In genomic region chr6:14762077-14762476, GRCh38 we compare ENCODE assay signal across 16 cellular contexts.
DNase-seq lines count a peak whose midpoint lies in the region; ATAC-seq, FAIRE-seq and TF ChIP-seq lines count a peak whose summit lies in the region.
"Had no signal": no experiment of that assay in that cellular context is flagged by ENCODE, and none has a peak within 500 bp of the region (broad histone marks: within the 10 kb centered on the region; RNA-seq: fewer than 3 reads in every experiment).

No MANE protein-coding gene starts in this region.

- DNase-seq in HuH-7 (ENCODE audit: low spot score) (peak; percentile 18), colonic mucosa (peak; percentile 52), small intestine (peak; percentile 79), HPDE6-E6E7 (ENCODE audit: extremely low spot score) (no peak), NOMO-1 (lab: John Stamatoyannopoulos, UW; ENCODE audit: unreplicated experiment in 2 of 2) (no peak)
- DNase-seq: C1 segment of cervical spinal cord; CD4-positive, alpha-beta T cell; DMS79 had no signal

- H3K27me3 ChIP-seq in colonic mucosa, result no peaks in the 10 kb centered on the region
- no peaks in the 10 kb centered on the region for H3K27me3 ChIP-seq in liver (ENCODE audit: control insufficient read depth in 4 of 4, insufficient read depth in 4 of 4, low read length in 3 of 4)
- no peaks in the 10 kb centered on the region for H3K27me3 ChIP-seq in small intestine (ENCODE audit: control insufficient read depth in 2 of 2, insufficient read depth in 2 of 2, low read length in 2 of 2)

- WGBS in liver, result 35% methylated on average over 8 of the region's 8 CpGs
- 33 to 70% (median 50%) methylated on average over 8 of the region's 8 CpGs for WGBS in small intestine, 3 donors

- no peak overlapping the region for H3K4me3 ChIP-seq in colonic mucosa
- H3K4me3 ChIP-seq in liver (ENCODE audit: low read depth in 1 of 3, low read length in 3 of 3), result no peak overlapping the region
- H3K4me3 ChIP-seq in small intestine (ENCODE audit: low read depth in 1 of 2, low read length in 2 of 2), result no peak overlapping the region
- H3K4me3 ChIP-seq: GM12878, HAP-1 had no signal

- H3K9ac ChIP-seq in colonic mucosa (ENCODE audit: low read depth in 2 of 2, low read length in 2 of 2), result no peak overlapping the region
- no peak overlapping the region for H3K9ac ChIP-seq in liver (ENCODE audit: low read depth in 1 of 2, low read length in 2 of 2)

- ATAC-seq in HG02885 (IDR thresholded peaks at IDR 0.05; ENCODE audit: poor library complexity, unreplicated experiment) (no peak), GM21423 (IDR thresholded peaks at IDR 0.05; ENCODE audit: unreplicated experiment) (no peak)
- ATAC-seq: GM12878 had no signal

- H3K36me3 ChIP-seq in colonic mucosa, result no peaks in the 10 kb centered on the region
- H3K36me3 ChIP-seq in liver (ENCODE audit: control insufficient read depth in 4 of 4, insufficient read depth in 3 of 4, low read depth in 1 of 4, low read length in 3 of 4), result no peaks in the 10 kb centered on the region
- H3K36me3 ChIP-seq in small intestine (ENCODE audit: control insufficient read depth in 2 of 2, insufficient read depth in 2 of 2, low read length in 2 of 2), result no peaks in the 10 kb centered on the region
- H3K36me3 ChIP-seq: HAP-1 had no signal

- TF ChIP-seq CTCF in colonic mucosa (IDR thresholded peaks at IDR 0.05), result no peak
- no peak for TF ChIP-seq CTCF in liver (IDR thresholded peaks at IDR 0.05; ENCODE audit: low read depth, low read length, missing input control)

- H3K27ac ChIP-seq in colonic mucosa (no peak overlapping the region), liver (ENCODE audit: low read depth in 1 of 2, low read length in 2 of 2) (peak overlapping the region; percentile 35 to 48), small intestine (ENCODE audit: low read depth in 1 of 2, low read length in 1 of 2) (no peak overlapping the region)

- H3K4me1 ChIP-seq in colonic mucosa (peaks cover 5% of the 10 kb centered on the region), liver (ENCODE audit: control insufficient read depth in 4 of 4, insufficient read depth in 4 of 4, low read length in 3 of 4) (peaks cover 20 to 58% (median 52%) of the 10 kb centered on the region in 4 donors), small intestine (ENCODE audit: control insufficient read depth in 2 of 2, insufficient read depth in 1 of 2, low read depth in 1 of 2, low read length in 1 of 2) (peaks cover 3 to 5% of the 10 kb centered on the region in 2 donors)

- TF ChIP-seq RAD21 in liver (IDR thresholded peaks at IDR 0.05), result peak; percentile 35 to 61

- intact Hi-C loops in colonic mucosa (cut with DNase I), result no loop called here

- H3K9me3 ChIP-seq in colonic mucosa, result no peaks in the 10 kb centered on the region
- no peaks in the 10 kb centered on the region for H3K9me3 ChIP-seq in liver (ENCODE audit: control insufficient read depth in 4 of 4, low read length in 3 of 4)
- no peaks in the 10 kb centered on the region for H3K9me3 ChIP-seq in small intestine (ENCODE audit: control insufficient read depth, low read depth)
- H3K9me3 ChIP-seq: HAP-1 had no signal

- no peak for FAIRE-seq in small intestine (lab: Jason Lieb, UNC)
- FAIRE-seq: GM12878, GM19239, H1, HTR-8/SVneo had no signal

TF ChIP-seq in liver, 16 proteins besides CTCF, POLR2A, EP300 and RAD21:
- TF ChIP-seq ZBTB33 (IDR thresholded peaks at IDR 0.05) (peak; percentile 61), EGR1 (IDR thresholded peaks at IDR 0.05; ENCODE audit: low read depth in 2 of 2) (peak in 1 of 2 donors; percentile 56), RXRA (IDR thresholded peaks at IDR 0.05) (peak; percentile 93 to 96), FOXA2 (IDR thresholded peaks at IDR 0.05) (peak; percentile 65), NR2F2 (IDR thresholded peaks at IDR 0.05) (peak; percentile 29), HNF4A (conservative IDR thresholded peaks at IDR 0.05) (peak; percentile 98 to 99), FOXA1 (IDR thresholded peaks at IDR 0.05) (peak; percentile 78), HNF4G (IDR thresholded peaks at IDR 0.05) (peak; percentile 99), SP1 (IDR thresholded peaks at IDR 0.05) (peak; percentile 92), YY1 (IDR thresholded peaks at IDR 0.05) (peak; percentile 51), TAF1 (conservative IDR thresholded peaks at IDR 0.05) (no peak), GABPA (IDR thresholded peaks at IDR 0.05 in 1 of 2, conservative IDR thresholded peaks at IDR 0.05 in 1 of 2) (no peak), ATF3 (IDR thresholded peaks at IDR 0.05) (no peak), JUND (IDR thresholded peaks at IDR 0.05) (peak; percentile 80 to 92)
- TF ChIP-seq, protein P1, sequence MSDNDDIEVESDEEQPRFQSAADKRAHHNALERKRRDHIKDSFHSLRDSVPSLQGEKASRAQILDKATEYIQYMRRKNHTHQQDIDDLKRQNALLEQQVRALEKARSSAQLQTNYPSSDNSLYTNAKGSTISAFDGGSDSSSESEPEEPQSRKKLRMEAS (IDR thresholded peaks at IDR 0.05), result peak; percentile 84
- TF ChIP-seq, protein P2, sequence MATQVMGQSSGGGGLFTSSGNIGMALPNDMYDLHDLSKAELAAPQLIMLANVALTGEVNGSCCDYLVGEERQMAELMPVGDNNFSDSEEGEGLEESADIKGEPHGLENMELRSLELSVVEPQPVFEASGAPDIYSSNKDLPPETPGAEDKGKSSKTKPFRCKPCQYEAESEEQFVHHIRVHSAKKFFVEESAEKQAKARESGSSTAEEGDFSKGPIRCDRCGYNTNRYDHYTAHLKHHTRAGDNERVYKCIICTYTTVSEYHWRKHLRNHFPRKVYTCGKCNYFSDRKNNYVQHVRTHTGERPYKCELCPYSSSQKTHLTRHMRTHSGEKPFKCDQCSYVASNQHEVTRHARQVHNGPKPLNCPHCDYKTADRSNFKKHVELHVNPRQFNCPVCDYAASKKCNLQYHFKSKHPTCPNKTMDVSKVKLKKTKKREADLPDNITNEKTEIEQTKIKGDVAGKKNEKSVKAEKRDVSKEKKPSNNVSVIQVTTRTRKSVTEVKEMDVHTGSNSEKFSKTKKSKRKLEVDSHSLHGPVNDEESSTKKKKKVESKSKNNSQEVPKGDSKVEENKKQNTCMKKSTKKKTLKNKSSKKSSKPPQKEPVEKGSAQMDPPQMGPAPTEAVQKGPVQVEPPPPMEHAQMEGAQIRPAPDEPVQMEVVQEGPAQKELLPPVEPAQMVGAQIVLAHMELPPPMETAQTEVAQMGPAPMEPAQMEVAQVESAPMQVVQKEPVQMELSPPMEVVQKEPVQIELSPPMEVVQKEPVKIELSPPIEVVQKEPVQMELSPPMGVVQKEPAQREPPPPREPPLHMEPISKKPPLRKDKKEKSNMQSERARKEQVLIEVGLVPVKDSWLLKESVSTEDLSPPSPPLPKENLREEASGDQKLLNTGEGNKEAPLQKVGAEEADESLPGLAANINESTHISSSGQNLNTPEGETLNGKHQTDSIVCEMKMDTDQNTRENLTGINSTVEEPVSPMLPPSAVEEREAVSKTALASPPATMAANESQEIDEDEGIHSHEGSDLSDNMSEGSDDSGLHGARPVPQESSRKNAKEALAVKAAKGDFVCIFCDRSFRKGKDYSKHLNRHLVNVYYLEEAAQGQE (IDR thresholded peaks at IDR 0.05), result peak; percentile 26
TF ChIP-seq in liver: peak in this region for 13.

Comparison
In these comparisons a context has a peak if more than half of its experiments do, and no peak if none do; other contexts are left out.
1. DNase-seq: peak in HuH-7 (single experiment), colonic mucosa (single experiment) and small intestine (single experiment); none in HPDE6-E6E7 (single experiment) and NOMO-1 (0 of 2).
2. H3K27ac ChIP-seq: peak in liver (2 of 2); none in colonic mucosa (single experiment) and small intestine (0 of 2).